Comparison of ENCODE assay signal across 1 cellular context in the genomic region with DNA sequence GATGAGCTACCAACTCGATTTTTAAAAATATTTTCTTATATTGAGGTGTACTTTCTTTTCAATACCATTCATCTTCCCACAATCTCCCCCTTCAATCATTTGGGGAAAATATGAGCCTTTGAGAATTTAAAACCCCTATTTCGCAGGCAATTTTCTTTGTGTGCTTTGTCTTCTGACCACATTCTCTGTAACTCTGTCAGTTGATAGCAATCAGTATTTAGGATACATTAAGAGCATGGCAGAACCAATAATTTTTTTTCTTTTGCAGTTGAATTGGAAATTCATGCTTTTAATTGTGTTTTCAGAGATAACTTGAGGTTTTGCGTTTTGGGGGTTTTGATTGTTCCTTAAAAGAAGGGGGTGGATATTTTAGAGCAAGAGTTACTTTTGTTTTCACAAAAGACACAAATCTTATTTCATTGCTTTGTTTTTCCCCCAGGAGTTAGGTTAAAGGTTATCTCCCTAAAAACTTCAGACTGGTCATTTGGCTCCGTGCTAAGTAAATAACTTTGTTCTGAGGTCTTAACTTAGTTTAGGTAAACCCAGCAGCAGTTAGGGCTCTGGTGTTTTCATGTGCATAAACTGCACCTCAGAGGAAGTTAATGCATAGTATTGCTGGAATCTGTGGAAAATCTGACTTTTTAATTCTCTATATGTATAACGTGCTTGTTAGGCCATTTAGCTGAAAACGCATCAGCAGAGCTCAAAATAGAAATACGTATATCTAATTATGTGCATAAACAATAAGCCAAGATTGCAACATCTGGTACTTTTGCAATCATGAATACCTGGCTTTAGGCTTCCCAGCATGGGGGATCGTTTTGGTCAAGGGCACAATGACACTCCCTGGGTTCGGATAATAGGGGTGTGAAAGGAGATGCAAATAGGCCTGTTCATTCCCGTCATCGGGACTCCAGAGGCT.
TF ChIP-seq lines count a peak whose summit lies in the region.

No MANE protein-coding gene starts in this region.

TF ChIP-seq in GM23338, 12 proteins besides CTCF, POLR2A, EP300 and RAD21 (continued from another document):
- TF ChIP-seq, protein P1, sequence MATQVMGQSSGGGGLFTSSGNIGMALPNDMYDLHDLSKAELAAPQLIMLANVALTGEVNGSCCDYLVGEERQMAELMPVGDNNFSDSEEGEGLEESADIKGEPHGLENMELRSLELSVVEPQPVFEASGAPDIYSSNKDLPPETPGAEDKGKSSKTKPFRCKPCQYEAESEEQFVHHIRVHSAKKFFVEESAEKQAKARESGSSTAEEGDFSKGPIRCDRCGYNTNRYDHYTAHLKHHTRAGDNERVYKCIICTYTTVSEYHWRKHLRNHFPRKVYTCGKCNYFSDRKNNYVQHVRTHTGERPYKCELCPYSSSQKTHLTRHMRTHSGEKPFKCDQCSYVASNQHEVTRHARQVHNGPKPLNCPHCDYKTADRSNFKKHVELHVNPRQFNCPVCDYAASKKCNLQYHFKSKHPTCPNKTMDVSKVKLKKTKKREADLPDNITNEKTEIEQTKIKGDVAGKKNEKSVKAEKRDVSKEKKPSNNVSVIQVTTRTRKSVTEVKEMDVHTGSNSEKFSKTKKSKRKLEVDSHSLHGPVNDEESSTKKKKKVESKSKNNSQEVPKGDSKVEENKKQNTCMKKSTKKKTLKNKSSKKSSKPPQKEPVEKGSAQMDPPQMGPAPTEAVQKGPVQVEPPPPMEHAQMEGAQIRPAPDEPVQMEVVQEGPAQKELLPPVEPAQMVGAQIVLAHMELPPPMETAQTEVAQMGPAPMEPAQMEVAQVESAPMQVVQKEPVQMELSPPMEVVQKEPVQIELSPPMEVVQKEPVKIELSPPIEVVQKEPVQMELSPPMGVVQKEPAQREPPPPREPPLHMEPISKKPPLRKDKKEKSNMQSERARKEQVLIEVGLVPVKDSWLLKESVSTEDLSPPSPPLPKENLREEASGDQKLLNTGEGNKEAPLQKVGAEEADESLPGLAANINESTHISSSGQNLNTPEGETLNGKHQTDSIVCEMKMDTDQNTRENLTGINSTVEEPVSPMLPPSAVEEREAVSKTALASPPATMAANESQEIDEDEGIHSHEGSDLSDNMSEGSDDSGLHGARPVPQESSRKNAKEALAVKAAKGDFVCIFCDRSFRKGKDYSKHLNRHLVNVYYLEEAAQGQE (IDR thresholded peaks at IDR 0.05; ENCODE audit: unreplicated experiment) = no peak
